Comparison of ENCODE assay signal across 6 cellular contexts in the genomic region with DNA sequence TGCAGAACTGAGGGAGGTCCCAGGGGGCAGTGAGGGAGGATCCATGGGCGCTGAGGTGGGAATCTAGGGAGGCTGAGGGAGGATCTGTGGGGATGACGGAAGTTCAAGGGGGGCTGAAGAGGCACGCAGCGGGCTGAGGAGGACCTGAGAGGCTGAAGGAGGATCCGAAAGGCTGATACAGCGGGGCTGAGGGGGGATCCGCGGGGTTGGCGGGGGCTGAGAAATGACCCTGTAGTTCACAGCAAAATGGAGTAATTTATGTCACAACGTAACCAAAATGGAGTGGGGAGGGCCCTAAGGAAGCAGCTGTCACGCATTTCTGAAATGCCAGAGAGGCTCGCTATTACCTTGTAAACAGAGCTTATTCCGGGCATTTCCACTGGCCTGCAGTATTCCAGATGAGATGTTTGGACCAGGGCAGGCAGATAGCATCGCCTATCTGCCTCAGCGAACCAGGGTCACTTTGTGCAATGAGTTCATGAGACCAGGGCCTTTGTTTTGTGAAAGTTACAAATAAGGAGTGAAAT. TPM values are rescaled to one million over a fixed set of nuclear protein-coding genes. Genes with fewer than 3 reads are reported as not detected.
A peak's percentile ranks its signal among the peaks of the same experiment; 100 is the strongest.
DNase-seq lines count a peak whose midpoint lies in the region; ATAC-seq and TF ChIP-seq lines count a peak whose summit lies in the region.

No MANE protein-coding gene starts in this region.

- peak overlapping the region; percentile 80 for H3K4ac ChIP-seq in IMR-90 (ENCODE audit: low read depth, low read length)

- DNase-seq in AG10803 (ENCODE audit: low read depth) (peak; percentile 50), IMR-90 (peak; percentile 49), epithelial cell of esophagus (ENCODE audit: low read depth) (no peak), DMS153 (lab: John Stamatoyannopoulos, UW) (no peak), activated gamma-delta T cell (lab: John Stamatoyannopoulos, UW) (no peak)

- no peak for TF ChIP-seq POLR2A in IMR-90 (IDR thresholded peaks at IDR 0.05; ENCODE audit: low read depth, low read length)

- POLR2A ChIA-PET in IMR-90 (lab: Charles Lee; ENCODE audit: unreplicated experiment): no interaction called here

- peak overlapping the region; percentile 63 for H3K23ac ChIP-seq in IMR-90 (ENCODE audit: low read depth, low read length)

- CTCF ChIA-PET in IMR-90 (lab: Yijun Ruan, JAX): interaction anchor here (1.1 kb wide), 1 partner anchor 10 kb away, joined by 3 read pairs; no protein-coding TSS in a partner anchor

- 0 out of 2 replicates have a peak overlapping the region, but pooled peaks have one; percentile 22 for H3K56ac ChIP-seq in IMR-90 (ENCODE audit: extremely low read depth, insufficient read depth, low read length)

- 0 out of 2 replicates have a peak overlapping the region, but pooled peaks have one; percentile 39 for H4K5ac ChIP-seq in IMR-90 (ENCODE audit: low read depth, low read length)

- H4K20me1 ChIP-seq in IMR-90 (ENCODE audit: insufficient read depth, low read length): no peaks in the 10 kb centered on the region

- H3K9me1 ChIP-seq in IMR-90 (ENCODE audit: insufficient read depth, low read length): no peaks in the 10 kb centered on the region

- H3K4me1 ChIP-seq in IMR-90 (ENCODE audit: control insufficient read depth, insufficient read depth, low read length): peaks cover 3% of the 10 kb centered on the region
- peaks cover 21 to 28% (median 23%) of the 10 kb centered on the region in 3 donors for H3K4me1 ChIP-seq in skeletal muscle tissue (ENCODE audit: control insufficient read depth in 3 of 3, insufficient read depth in 3 of 3, low read length in 3 of 3)

- TF ChIP-seq CTCF in AG10803 (conservative IDR thresholded peaks at IDR 0.05; ENCODE audit: low read length): no peak
- no peak for TF ChIP-seq CTCF in IMR-90 (conservative IDR thresholded peaks at IDR 0.05; ENCODE audit: low read depth, low read length)
- TF ChIP-seq CTCF in epithelial cell of esophagus (IDR thresholded peaks at IDR 0.05; ENCODE audit: insufficient read depth, low read depth, low read length, missing control alignments): no peak

- dilution Hi-C loops in IMR-90 (cut with HindIII; ENCODE audit: low sequenced_read_pairs, unreplicated experiment): no loop called here

- BruUV-seq in IMR-90 (replicated peaks; lab: Mats Ljungman, UMichigan): no TSS peak

- peak overlapping the region; percentile 55; the same call in 1 of the 2 replicates for H2AK5ac ChIP-seq in IMR-90 (ENCODE audit: low read depth, low read length)

- WGBS in IMR-90 (ENCODE audit: extremely low coverage in 2 of 2, insufficient read length in 1 of 2), 2 experiments: 36% methylated on average over 9 of the region's 15 CpGs; no CpG with 5 or more reads in 1 of the 2 experiments

- peak overlapping the region; percentile 43; the same call in 1 of the 2 replicates for H2BK120ac ChIP-seq in IMR-90 (ENCODE audit: low read depth, low read length)

- peak overlapping the region; percentile 94 for H2AK9ac ChIP-seq in IMR-90 (replicated peaks; ENCODE audit: low read depth, low read length, poor library complexity)

- peak overlapping the region; percentile 55 for H3K27ac ChIP-seq in IMR-90 (ENCODE audit: insufficient read depth, low read length)
- H3K27ac ChIP-seq in skeletal muscle tissue (ENCODE audit: low read depth, low read length): peak overlapping the region; percentile 83

- H3K14ac ChIP-seq in IMR-90 (replicated peaks; ENCODE audit: low read depth, low read length): peak overlapping the region; percentile 81

- TF ChIP-seq RAD21 in IMR-90 (IDR thresholded peaks at IDR 0.05; ENCODE audit: low read length): no peak

- H2BK5ac ChIP-seq in IMR-90 (ENCODE audit: low read depth, low read length, poor library complexity, severe bottlenecking): peak overlapping the region; percentile 60

- peak overlapping the region; percentile 34; the same call in 1 of the 2 replicates for H4K91ac ChIP-seq in IMR-90 (ENCODE audit: insufficient read depth, low read depth, low read length)

- H3K9me3 ChIP-seq in IMR-90 (ENCODE audit: control insufficient read depth, insufficient read depth, low read length) (no peaks in the 10 kb centered on the region), skeletal muscle tissue (ENCODE audit: control insufficient read depth in 3 of 3, low read length in 3 of 3) (no peaks in the 10 kb centered on the region)

- no peak overlapping the region; the same call in 1 of the 2 replicates for H3K18ac ChIP-seq in IMR-90 (ENCODE audit: low read depth, low read length)

- peak overlapping the region; percentile 60 for H3K9ac ChIP-seq in IMR-90 (ENCODE audit: low read depth, low read length)
- peak overlapping the region; percentile 89 to 99 (median 97) for H3K9ac ChIP-seq in skeletal muscle tissue (ENCODE audit: low read depth in 1 of 3, low read length in 3 of 3)

- no peaks in the 10 kb centered on the region for H3K27me3 ChIP-seq in IMR-90 (ENCODE audit: control insufficient read depth, insufficient read depth, low read length)
- H3K27me3 ChIP-seq in skeletal muscle tissue (ENCODE audit: control insufficient read depth in 3 of 3, insufficient read depth in 3 of 3, low read length in 3 of 3): no peaks in the 10 kb centered on the region

- H4K8ac ChIP-seq in IMR-90 (ENCODE audit: low read depth in 2 of 2, low read length in 2 of 2): peak overlapping the region in 1 of 2 experiments; percentile 54; a peak in 2 of 4 replicates

- intact Hi-C loops in IMR-90 (cut with micrococcal nuclease): no loop called here

- H3K36me3 ChIP-seq in IMR-90 (ENCODE audit: control insufficient read depth, insufficient read depth, low read length) (peaks cover 13% of the 10 kb centered on the region), skeletal muscle tissue (ENCODE audit: control insufficient read depth in 3 of 3, insufficient read depth in 3 of 3, low read length in 3 of 3) (peaks cover 16 to 22% (median 21%) of the 10 kb centered on the region in 3 donors)

- H2AFZ ChIP-seq in IMR-90 (replicated peaks; ENCODE audit: low read length, poor library complexity): peak overlapping the region; percentile 98

- peaks cover 11 to 34% of the 10 kb centered on the region in 2 experiments; a peak in 3 of 4 replicates for H3K79me1 ChIP-seq in IMR-90 (ENCODE audit: low read depth in 1 of 2, low read length in 2 of 2)

- peak overlapping the region; percentile 72 for H3K4me2 ChIP-seq in IMR-90 (ENCODE audit: low read depth, low read length)

- in situ Hi-C loops in IMR-90 (cut with MboI; ENCODE audit: low sequenced_read_pairs): no loop called here

- no peak overlapping the region for H2BK15ac ChIP-seq in IMR-90 (ENCODE audit: low read depth, low read length)

- ATAC-seq in IMR-90 (ENCODE audit: low read depth): peak; percentile 23

- H2BK20ac ChIP-seq in IMR-90 (ENCODE audit: low read depth, low read length): no peak overlapping the region

- H3K4me3 ChIP-seq in AG10803 (ENCODE audit: low read length) (peak overlapping the region; percentile 98), IMR-90 (ENCODE audit: insufficient read depth, low read depth, low read length) (peak overlapping the region; percentile 86), epithelial cell of esophagus (ENCODE audit: low read length) (peak overlapping the region; percentile 95), skeletal muscle tissue (ENCODE audit: low read length in 3 of 3) (peak overlapping the region; percentile 86 to 100 (median 88))

TF ChIP-seq in IMR-90, 13 proteins besides CTCF, POLR2A, EP300 and RAD21 (continues in another document):
- TF ChIP-seq ELK1 (IDR thresholded peaks at IDR 0.05; ENCODE audit: borderline replicate concordance, low read depth, low read length): no peak
- TF ChIP-seq CEBPB (IDR thresholded peaks at IDR 0.05; ENCODE audit: low read depth, low read length): no peak
- TF ChIP-seq FOS (IDR thresholded peaks at IDR 0.05; ENCODE audit: low read depth, low read length): no peak
- TF ChIP-seq MAZ (IDR thresholded peaks at IDR 0.05; ENCODE audit: borderline replicate concordance, low read depth, low read length): no peak; the same call in 1 of the 2 replicates
- no peak for TF ChIP-seq MAFK (IDR thresholded peaks at IDR 0.05; ENCODE audit: low read depth, low read length)
- no peak for TF ChIP-seq RCOR1 (IDR thresholded peaks at IDR 0.05; ENCODE audit: insufficient replicate concordance, low read length)
- TF ChIP-seq MXI1 (IDR thresholded peaks at IDR 0.05; ENCODE audit: borderline replicate concordance, low read depth, low read length): no peak
- no peak for TF ChIP-seq SMC3 (IDR thresholded peaks at IDR 0.05; ENCODE audit: low read depth, low read length)

RNA-seq across cellular contexts. Expression of gene MRPL55, which starts 0.9 kb away (rescaled TPM):
- 48.9 TPM in 2 replicates for total RNA-seq in IMR-90 (2012; rRNA removed)
- 95.4 and 121 TPM in 2 replicates for polyA plus RNA-seq in IMR-90 (2012; rRNA removed)
- polyA plus RNA-seq in IMR-90 (2012; cell fraction: cytosol; rRNA removed): 115 and 152 TPM in 2 replicates
- 146 and 244 TPM in 2 replicates for polyA plus RNA-seq in IMR-90 (2012; cell fraction: nucleus; rRNA removed; ENCODE audit: low replicate concordance)
- total RNA-seq in skeletal muscle tissue: 38.1 TPM

RNA-seq across cellular contexts. Expression of gene C1orf35, which starts 6.9 kb away (rescaled TPM):
- total RNA-seq in IMR-90 (2012; rRNA removed) (4.3 and 4.7 TPM in 2 replicates), skeletal muscle tissue (4.7 TPM)
- 13.0 and 15.4 TPM in 2 replicates for polyA plus RNA-seq in IMR-90 (2012; rRNA removed)
- polyA plus RNA-seq in IMR-90 (2012; cell fraction: cytosol; rRNA removed): 20.6 and 27.3 TPM in 2 replicates
- polyA plus RNA-seq in IMR-90 (2012; cell fraction: nucleus; rRNA removed; ENCODE audit: low replicate concordance): 46.8 and 78.0 TPM in 2 replicates

RNA-seq across cellular contexts. Expression of gene ARF1, which starts 27.5 kb away (rescaled TPM):
- 306 and 330 TPM in 2 replicates for total RNA-seq in IMR-90 (2012; rRNA removed)
- 1,099 and 1,100 TPM in 2 replicates for polyA plus RNA-seq in IMR-90 (2012; rRNA removed)
- polyA plus RNA-seq in IMR-90 (2012; cell fraction: cytosol; rRNA removed): 570 and 893 TPM in 2 replicates
- polyA plus RNA-seq in IMR-90 (2012; cell fraction: nucleus; rRNA removed; ENCODE audit: low replicate concordance): 435 and 685 TPM in 2 replicates
- 101 TPM for total RNA-seq in skeletal muscle tissue

RNA-seq across cellular contexts. Expression of gene GUK1, which starts 30.1 kb away (rescaled TPM):
- total RNA-seq in IMR-90 (2012; rRNA removed) (465 and 524 TPM in 2 replicates), skeletal muscle tissue (165 TPM)
- 548 and 630 TPM in 2 replicates for polyA plus RNA-seq in IMR-90 (2012; rRNA removed)
- polyA plus RNA-seq in IMR-90 (2012; cell fraction: cytosol; rRNA removed): 522 and 1,067 TPM in 2 replicates
- 571 and 1,090 TPM in 2 replicates for polyA plus RNA-seq in IMR-90 (2012; cell fraction: nucleus; rRNA removed; ENCODE audit: low replicate concordance)

RNA-seq across cellular contexts. Expression of gene GJC2, which starts 39.7 kb away (rescaled TPM):
- total RNA-seq in IMR-90 (2012; rRNA removed): 1.1 and 1.4 TPM in 2 replicates
- polyA plus RNA-seq in IMR-90 (2012; rRNA removed): 1.7 and 2.6 TPM in 2 replicates
- polyA plus RNA-seq in IMR-90 (2012; cell fraction: cytosol; rRNA removed): 1.5 and 2.6 TPM in 2 replicates
- 2.1 and 4.8 TPM in 2 replicates for polyA plus RNA-seq in IMR-90 (2012; cell fraction: nucleus; rRNA removed; ENCODE audit: low replicate concordance)
- total RNA-seq in skeletal muscle tissue: 1.6 TPM

Comparison
In these comparisons a context has a peak if more than half of its experiments do, and no peak if none do; other contexts are left out.
1. DNase-seq: peak in AG10803 (single experiment) and IMR-90 (single experiment); none in epithelial cell of esophagus (single experiment), DMS153 (single experiment) and activated gamma-delta T cell (single experiment).
2. Peak in every context shown above with its lines, with median percentiles within 50 percentile points of each other: H3K4me3 ChIP-seq.